ENCODE assay signal across 1 cellular context in the genomic region with DNA sequence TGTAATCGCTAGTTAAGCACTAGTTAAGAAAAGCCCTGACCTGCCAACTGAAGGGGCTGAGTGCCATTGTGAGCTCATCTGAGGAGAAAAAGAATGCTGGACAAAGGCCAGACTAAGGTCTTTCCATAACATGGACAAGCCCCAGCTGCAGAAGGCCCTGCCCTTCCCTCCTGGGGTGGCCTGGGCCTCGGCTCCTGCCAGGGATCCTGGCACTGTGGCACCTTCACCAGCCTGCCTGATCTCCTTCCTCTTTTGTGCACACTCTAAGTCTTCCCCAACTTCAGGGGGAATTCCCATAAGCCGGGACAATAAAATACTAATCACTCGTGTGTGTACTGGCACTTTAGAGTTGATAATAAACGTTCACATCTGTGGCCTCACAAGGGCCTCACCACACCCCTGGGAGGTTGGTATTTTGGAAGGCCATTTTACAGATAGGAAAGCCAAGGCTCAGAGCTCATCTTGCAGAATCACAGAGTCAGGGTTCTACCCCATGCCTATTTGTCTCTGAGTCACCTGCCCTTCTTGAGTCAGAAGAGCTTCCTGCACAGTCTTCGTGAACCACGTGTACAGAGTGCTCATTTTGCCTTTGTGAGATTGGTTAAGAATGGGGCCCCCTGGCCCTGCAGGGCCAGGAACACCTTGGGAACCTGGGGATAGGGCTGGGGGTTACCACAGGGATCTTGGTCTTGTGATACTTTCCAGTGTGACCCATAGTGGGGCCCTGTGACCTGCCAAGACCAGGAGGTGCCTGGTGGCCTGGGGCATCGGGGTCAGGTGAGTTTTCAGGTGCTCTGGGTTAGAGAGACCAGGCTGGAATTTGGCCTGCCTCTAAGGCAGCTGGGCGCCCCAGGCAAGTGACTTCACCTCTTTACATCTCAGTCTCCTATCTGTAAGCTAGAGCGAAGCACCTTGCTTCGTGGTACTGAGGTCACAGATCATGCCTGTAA.
TF ChIP-seq lines count a peak whose summit lies in the region.

No MANE protein-coding gene starts in this region.

TF ChIP-seq in GM23338, 12 proteins besides CTCF, POLR2A, EP300 and RAD21 (continued from another document):
- TF ChIP-seq, protein P1, sequence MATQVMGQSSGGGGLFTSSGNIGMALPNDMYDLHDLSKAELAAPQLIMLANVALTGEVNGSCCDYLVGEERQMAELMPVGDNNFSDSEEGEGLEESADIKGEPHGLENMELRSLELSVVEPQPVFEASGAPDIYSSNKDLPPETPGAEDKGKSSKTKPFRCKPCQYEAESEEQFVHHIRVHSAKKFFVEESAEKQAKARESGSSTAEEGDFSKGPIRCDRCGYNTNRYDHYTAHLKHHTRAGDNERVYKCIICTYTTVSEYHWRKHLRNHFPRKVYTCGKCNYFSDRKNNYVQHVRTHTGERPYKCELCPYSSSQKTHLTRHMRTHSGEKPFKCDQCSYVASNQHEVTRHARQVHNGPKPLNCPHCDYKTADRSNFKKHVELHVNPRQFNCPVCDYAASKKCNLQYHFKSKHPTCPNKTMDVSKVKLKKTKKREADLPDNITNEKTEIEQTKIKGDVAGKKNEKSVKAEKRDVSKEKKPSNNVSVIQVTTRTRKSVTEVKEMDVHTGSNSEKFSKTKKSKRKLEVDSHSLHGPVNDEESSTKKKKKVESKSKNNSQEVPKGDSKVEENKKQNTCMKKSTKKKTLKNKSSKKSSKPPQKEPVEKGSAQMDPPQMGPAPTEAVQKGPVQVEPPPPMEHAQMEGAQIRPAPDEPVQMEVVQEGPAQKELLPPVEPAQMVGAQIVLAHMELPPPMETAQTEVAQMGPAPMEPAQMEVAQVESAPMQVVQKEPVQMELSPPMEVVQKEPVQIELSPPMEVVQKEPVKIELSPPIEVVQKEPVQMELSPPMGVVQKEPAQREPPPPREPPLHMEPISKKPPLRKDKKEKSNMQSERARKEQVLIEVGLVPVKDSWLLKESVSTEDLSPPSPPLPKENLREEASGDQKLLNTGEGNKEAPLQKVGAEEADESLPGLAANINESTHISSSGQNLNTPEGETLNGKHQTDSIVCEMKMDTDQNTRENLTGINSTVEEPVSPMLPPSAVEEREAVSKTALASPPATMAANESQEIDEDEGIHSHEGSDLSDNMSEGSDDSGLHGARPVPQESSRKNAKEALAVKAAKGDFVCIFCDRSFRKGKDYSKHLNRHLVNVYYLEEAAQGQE (IDR thresholded peaks at IDR 0.05; ENCODE audit: unreplicated experiment), result no peak
- no peak for TF ChIP-seq EZH2 (IDR thresholded peaks at IDR 0.05; ENCODE audit: low read depth, unreplicated experiment)
- TF ChIP-seq STAT1 (IDR thresholded peaks at IDR 0.05; ENCODE audit: unreplicated experiment), result no peak
- TF ChIP-seq, protein P2, sequence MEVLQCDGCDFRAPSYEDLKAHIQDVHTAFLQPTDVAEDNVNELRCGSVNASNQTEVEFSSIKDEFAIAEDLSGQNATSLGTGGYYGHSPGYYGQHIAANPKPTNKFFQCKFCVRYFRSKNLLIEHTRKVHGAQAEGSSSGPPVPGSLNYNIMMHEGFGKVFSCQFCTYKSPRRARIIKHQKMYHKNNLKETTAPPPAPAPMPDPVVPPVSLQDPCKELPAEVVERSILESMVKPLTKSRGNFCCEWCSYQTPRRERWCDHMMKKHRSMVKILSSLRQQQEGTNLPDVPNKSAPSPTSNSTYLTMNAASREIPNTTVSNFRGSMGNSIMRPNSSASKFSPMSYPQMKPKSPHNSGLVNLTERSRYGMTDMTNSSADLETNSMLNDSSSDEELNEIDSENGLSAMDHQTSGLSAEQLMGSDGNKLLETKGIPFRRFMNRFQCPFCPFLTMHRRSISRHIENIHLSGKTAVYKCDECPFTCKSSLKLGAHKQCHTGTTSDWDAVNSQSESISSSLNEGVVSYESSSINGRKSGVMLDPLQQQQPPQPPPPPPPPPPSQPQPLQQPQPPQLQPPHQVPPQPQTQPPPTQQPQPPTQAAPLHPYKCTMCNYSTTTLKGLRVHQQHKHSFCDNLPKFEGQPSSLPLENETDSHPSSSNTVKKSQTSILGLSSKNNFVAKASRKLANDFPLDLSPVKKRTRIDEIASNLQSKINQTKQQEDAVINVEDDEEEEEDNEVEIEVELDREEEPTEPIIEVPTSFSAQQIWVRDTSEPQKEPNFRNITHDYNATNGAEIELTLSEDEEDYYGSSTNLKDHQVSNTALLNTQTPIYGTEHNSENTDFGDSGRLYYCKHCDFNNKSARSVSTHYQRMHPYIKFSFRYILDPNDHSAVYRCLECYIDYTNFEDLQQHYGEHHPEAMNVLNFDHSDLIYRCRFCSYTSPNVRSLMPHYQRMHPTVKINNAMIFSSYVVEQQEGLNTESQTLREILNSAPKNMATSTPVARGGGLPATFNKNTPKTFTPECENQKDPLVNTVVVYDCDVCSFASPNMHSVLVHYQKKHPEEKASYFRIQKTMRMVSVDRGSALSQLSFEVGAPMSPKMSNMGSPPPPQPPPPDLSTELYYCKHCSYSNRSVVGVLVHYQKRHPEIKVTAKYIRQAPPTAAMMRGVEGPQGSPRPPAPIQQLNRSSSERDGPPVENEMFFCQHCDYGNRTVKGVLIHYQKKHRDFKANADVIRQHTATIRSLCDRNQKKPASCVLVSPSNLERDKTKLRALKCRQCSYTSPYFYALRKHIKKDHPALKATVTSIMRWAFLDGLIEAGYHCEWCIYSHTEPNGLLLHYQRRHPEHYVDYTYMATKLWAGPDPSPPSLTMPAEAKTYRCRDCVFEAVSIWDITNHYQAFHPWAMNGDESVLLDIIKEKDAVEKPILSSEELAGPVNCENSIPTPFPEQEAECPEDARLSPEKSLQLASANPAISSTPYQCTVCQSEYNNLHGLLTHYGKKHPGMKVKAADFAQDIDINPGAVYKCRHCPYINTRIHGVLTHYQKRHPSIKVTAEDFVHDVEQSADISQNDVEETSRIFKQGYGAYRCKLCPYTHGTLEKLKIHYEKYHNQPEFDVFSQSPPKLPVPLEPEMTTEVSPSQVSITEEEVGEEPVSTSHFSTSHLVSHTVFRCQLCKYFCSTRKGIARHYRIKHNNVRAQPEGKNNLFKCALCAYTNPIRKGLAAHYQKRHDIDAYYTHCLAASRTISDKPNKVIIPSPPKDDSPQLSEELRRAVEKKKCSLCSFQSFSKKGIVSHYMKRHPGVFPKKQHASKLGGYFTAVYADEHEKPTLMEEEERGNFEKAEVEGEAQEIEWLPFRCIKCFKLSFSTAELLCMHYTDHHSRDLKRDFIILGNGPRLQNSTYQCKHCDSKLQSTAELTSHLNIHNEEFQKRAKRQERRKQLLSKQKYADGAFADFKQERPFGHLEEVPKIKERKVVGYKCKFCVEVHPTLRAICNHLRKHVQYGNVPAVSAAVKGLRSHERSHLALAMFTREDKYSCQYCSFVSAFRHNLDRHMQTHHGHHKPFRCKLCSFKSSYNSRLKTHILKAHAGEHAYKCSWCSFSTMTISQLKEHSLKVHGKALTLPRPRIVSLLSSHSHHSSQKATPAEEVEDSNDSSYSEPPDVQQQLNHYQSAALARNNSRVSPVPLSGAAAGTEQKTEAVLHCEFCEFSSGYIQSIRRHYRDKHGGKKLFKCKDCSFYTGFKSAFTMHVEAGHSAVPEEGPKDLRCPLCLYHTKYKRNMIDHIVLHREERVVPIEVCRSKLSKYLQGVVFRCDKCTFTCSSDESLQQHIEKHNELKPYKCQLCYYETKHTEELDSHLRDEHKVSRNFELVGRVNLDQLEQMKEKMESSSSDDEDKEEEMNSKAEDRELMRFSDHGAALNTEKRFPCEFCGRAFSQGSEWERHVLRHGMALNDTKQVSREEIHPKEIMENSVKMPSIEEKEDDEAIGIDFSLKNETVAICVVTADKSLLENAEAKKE (CRISPR knock-in tag; IDR thresholded peaks at IDR 0.05), result no peak
- no peak for TF ChIP-seq ZNF114 (CRISPR knock-in tag; IDR thresholded peaks at IDR 0.05)
- no peak for TF ChIP-seq EZH2phosphoT487 (IDR thresholded peaks at IDR 0.05; ENCODE audit: unreplicated experiment)
- TF ChIP-seq, protein P3, sequence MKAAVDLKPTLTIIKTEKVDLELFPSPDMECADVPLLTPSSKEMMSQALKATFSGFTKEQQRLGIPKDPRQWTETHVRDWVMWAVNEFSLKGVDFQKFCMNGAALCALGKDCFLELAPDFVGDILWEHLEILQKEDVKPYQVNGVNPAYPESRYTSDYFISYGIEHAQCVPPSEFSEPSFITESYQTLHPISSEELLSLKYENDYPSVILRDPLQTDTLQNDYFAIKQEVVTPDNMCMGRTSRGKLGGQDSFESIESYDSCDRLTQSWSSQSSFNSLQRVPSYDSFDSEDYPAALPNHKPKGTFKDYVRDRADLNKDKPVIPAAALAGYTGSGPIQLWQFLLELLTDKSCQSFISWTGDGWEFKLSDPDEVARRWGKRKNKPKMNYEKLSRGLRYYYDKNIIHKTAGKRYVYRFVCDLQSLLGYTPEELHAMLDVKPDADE (IDR thresholded peaks at IDR 0.05), result no peak
- no peak for TF ChIP-seq ZNF331 (CRISPR knock-in tag; IDR thresholded peaks at IDR 0.05; ENCODE audit: low read depth)
